In genomic region chr7:107961399-107961798, GRCh38 we compare ENCODE assay signal across 14 cellular contexts. TPM values are rescaled to one million over a fixed set of nuclear protein-coding genes. Genes with fewer than 3 reads are reported as not detected.
DNase-seq lines count a peak whose midpoint lies in the region; ATAC-seq and TF ChIP-seq lines count a peak whose summit lies in the region.
"Had no signal": no experiment of that assay in that cellular context is flagged by ENCODE, and none has a peak within 500 bp of the region (broad histone marks: within the 10 kb centered on the region; RNA-seq: fewer than 3 reads in every experiment).

No MANE protein-coding gene starts in this region.

- DNase-seq in NCI-H1694 (lab: John Stamatoyannopoulos, UW): peak; percentile 70
- peak; percentile 43 for DNase-seq in SHP77 treated with DMSO at 0.1 percent for 48 hours (lab: John Stamatoyannopoulos, UW)
- peak; percentile 83 for DNase-seq in Right ventricle myocardium superior
- peak; percentile 22 for DNase-seq in retina
- no peak for DNase-seq in activated naive CD4-positive, alpha-beta T cell treated with anti-CD3 and anti-CD28 coated beads, Interleukin-2, amount 10 ng/mL, durations not matched to agents 7 days and 5 days
- DNase-seq in SK-N-SH: no peak
- no peak for DNase-seq in ecto neural progenitor cell (ENCODE audit: low spot score)
- no peak for DNase-seq in DMS79 (lab: John Stamatoyannopoulos, UW)
- DNase-seq: activated CD4-positive, alpha-beta T cell treated with anti-CD3 and anti-CD28 coated beads, Interleukin-2, amount 50 U/mL, for 4 hours; kidney glomerular epithelial cell; natural killer cell; NCI-H526 treated with DMSO at 0.1 percent for 48 hours; stimulated activated naive CD4-positive, alpha-beta T cell had no signal

- H4K20me1 ChIP-seq in SK-N-SH (ENCODE audit: insufficient read depth): peaks cover 2% of the 10 kb centered on the region; the same call in 1 of the 2 replicates

- no peak overlapping the region for H3K27ac Mint-ChIP-seq in activated naive CD4-positive, alpha-beta T cell treated with anti-CD3 and anti-CD28 coated beads, Interleukin-2, amount 10 ng/mL, durations not matched to agents 7 days and 5 days
- H3K27ac Mint-ChIP-seq: CD14-positive monocyte, natural killer cell had no signal

- H3K27me3 ChIP-seq in SK-N-SH (ENCODE audit: insufficient read depth): no peaks in the 10 kb centered on the region

- H3K9me3 Mint-ChIP-seq in activated naive CD4-positive, alpha-beta T cell treated with anti-CD3 and anti-CD28 coated beads, Interleukin-2, amount 10 ng/mL, durations not matched to agents 7 days and 5 days: no peaks in the 10 kb centered on the region
- H3K9me3 Mint-ChIP-seq: natural killer cell had no signal

- CTCF ChIA-PET in activated naive CD4-positive, alpha-beta T cell treated with anti-CD3 and anti-CD28 coated beads, Interleukin-2, amount 10 ng/mL, durations not matched to agents 7 days and 5 days (lab: Charles Lee): no interaction called here
- CTCF ChIA-PET in SK-N-SH (lab: Yijun Ruan, JAX): interaction anchor here (1.3 to 2.9 kb wide), 5 partner anchors 14 to 536 kb away, joined by 3 to 11 read pairs (median 5); no protein-coding TSS in a partner anchor

- peak; percentile 66 for ATAC-seq in Right ventricle myocardium superior (ENCODE audit: poor library complexity)
- ATAC-seq: natural killer cell had no signal

- no peaks in the 10 kb centered on the region for H3K4me1 Mint-ChIP-seq in activated naive CD4-positive, alpha-beta T cell treated with anti-CD3 and anti-CD28 coated beads, Interleukin-2, amount 10 ng/mL, durations not matched to agents 7 days and 5 days
- H3K4me1 Mint-ChIP-seq: CD14-positive monocyte, natural killer cell had no signal

- peaks cover 40% of the 10 kb centered on the region for H3F3A ChIP-seq in SK-N-SH (replicated peaks; ENCODE audit: insufficient read depth)

- H3K36me3 Mint-ChIP-seq in activated naive CD4-positive, alpha-beta T cell treated with anti-CD3 and anti-CD28 coated beads, Interleukin-2, amount 10 ng/mL, durations not matched to agents 7 days and 5 days: no peaks in the 10 kb centered on the region
- H3K36me3 Mint-ChIP-seq: CD14-positive monocyte, natural killer cell had no signal

- TF ChIP-seq CTCF in SK-N-SH (IDR thresholded peaks at IDR 0.05): no peak

- H3K9me3 ChIP-seq in SK-N-SH: no peaks in the 10 kb centered on the region

- H3K9ac ChIP-seq in SK-N-SH: no peak overlapping the region

- no peak overlapping the region for H3K4me3 Mint-ChIP-seq in activated naive CD4-positive, alpha-beta T cell treated with anti-CD3 and anti-CD28 coated beads, Interleukin-2, amount 10 ng/mL, durations not matched to agents 7 days and 5 days
- H3K4me3 Mint-ChIP-seq: CD14-positive monocyte, natural killer cell had no signal

- intact Hi-C loops in Right ventricle myocardium superior (cut with DNase I): no loop called here

- no peak for TF ChIP-seq RAD21 in SK-N-SH (IDR thresholded peaks at IDR 0.05; ENCODE audit: low read length)

- H3K4me3 ChIP-seq in SK-N-SH (ENCODE audit: low read depth in 2 of 2, low read length in 1 of 2): no peak overlapping the region

- no peak for TF ChIP-seq EP300 in SK-N-SH (IDR thresholded peaks at IDR 0.05; ENCODE audit: borderline replicate concordance in 1 of 2, low read depth in 1 of 2, low read length in 1 of 2)

- H3K36me3 ChIP-seq in SK-N-SH (replicated peaks in 1 of 2; ENCODE audit: control insufficient read depth in 1 of 2, insufficient read depth in 2 of 2, low read length in 1 of 2): peaks cover 81 to 98% of the 10 kb centered on the region in 2 experiments

- H3K9me2 ChIP-seq in SK-N-SH: no peaks in the 10 kb centered on the region

- H3K4me2 ChIP-seq in SK-N-SH: no peak overlapping the region

- H3K79me2 ChIP-seq in SK-N-SH (ENCODE audit: insufficient read depth): peaks cover 32% of the 10 kb centered on the region; the same call in 1 of the 2 replicates

- no peaks in the 10 kb centered on the region for H3K4me1 ChIP-seq in SK-N-SH (ENCODE audit: control insufficient read depth in 1 of 2, insufficient read depth in 2 of 2, low read depth in 1 of 2, low read length in 1 of 2)

- 80% methylated on average over 9 of the region's 9 CpGs for WGBS in SK-N-SH (ENCODE audit: low lambda C conversion rate)

- no peak overlapping the region for H2AFZ ChIP-seq in SK-N-SH (ENCODE audit: low read depth)

- no peak overlapping the region; a peak in 1 of 4 replicates for H3K27ac ChIP-seq in SK-N-SH (ENCODE audit: low read depth in 2 of 2, low read length in 1 of 2)

- peaks cover 12% of the 10 kb centered on the region for H3K27me3 Mint-ChIP-seq in activated naive CD4-positive, alpha-beta T cell treated with anti-CD3 and anti-CD28 coated beads, Interleukin-2, amount 10 ng/mL, durations not matched to agents 7 days and 5 days

- POLR2A ChIA-PET in SK-N-SH (lab: Yijun Ruan, JAX): interaction anchor here (0.6 kb wide), 1 partner anchor 65 kb away, joined by 3 read pairs; no protein-coding TSS in a partner anchor

TF ChIP-seq in SK-N-SH, 30 proteins besides CTCF, POLR2A, EP300 and RAD21:
- TF ChIP-seq TCF12 (IDR thresholded peaks at IDR 0.05) (no peak), RFX5 (IDR thresholded peaks at IDR 0.05; ENCODE audit: low read length) (no peak), CHD2 (IDR thresholded peaks at IDR 0.05; ENCODE audit: low read length, partially characterized antibody) (no peak), USF1 (IDR thresholded peaks at IDR 0.05; ENCODE audit: borderline replicate concordance, low read depth) (no peak), TEAD4 (IDR thresholded peaks at IDR 0.05; ENCODE audit: borderline replicate concordance, insufficient read depth) (no peak)

RNA-seq across cellular contexts. Expression of gene LAMB1, which starts 41.6 kb away (rescaled TPM):
- 62.1 TPM for total RNA-seq in Right ventricle myocardium superior
- polyA plus RNA-seq in SK-N-SH (2012; rRNA removed): 435 and 471 TPM in 2 replicates
- 358 TPM in 2 replicates for polyA plus RNA-seq in SK-N-SH (2012; cell fraction: cytosol; rRNA removed)
- 1,344 and 1,530 TPM in 2 replicates for polyA plus RNA-seq in SK-N-SH (2012; cell fraction: nucleus; rRNA removed)
- total RNA-seq: natural killer cell had no signal

Comparison
In these comparisons a context has a peak if more than half of its experiments do, and no peak if none do; other contexts are left out.
1. DNase-seq: peak in NCI-H1694 (single experiment), SHP77 treated with DMSO at 0.1 percent for 48 hours (single experiment), Right ventricle myocardium superior (single experiment) and retina (single experiment); none in activated naive CD4-positive, alpha-beta T cell treated with anti-CD3 and anti-CD28 coated beads, Interleukin-2, amount 10 ng/mL, durations not matched to agents 7 days and 5 days (single experiment), SK-N-SH (single experiment), ecto neural progenitor cell (single experiment) and DMS79 (single experiment).